8 cellular contexts compared by ENCODE assay signal in the genomic region with DNA sequence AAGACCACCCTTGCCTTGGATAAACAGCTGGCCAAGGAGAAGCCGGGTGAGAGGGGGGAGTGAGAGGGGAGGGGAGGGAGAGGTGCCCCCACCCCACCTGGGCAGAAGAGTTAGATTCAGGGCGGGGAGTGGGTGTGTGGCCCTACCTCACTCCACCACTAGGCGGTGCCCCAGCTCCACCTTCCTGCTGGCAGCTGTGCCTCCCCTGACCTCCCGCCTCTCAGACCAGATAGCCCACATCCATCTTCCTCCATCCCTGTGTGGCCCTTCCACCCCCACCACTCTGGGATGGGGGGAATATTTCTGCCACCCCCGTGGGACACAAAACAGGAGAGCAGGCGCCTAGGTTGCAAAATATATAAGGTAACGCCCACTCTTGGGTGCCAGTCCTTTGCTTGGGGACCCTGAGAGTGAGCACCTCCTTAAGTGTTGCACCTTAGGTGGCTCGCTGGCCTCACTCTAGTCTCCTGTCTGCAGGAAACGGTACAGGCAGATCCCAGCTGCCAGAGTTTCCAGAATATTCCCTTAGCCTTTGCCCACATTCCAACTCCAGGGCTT. TPM values are rescaled to one million over a fixed set of nuclear protein-coding genes. Genes with fewer than 3 reads are reported as not detected.
DNase-seq lines count a peak whose midpoint lies in the region; ATAC-seq and TF ChIP-seq lines count a peak whose summit lies in the region.

No MANE protein-coding gene starts in this region.

- H3K4me2 ChIP-seq in H9 (ENCODE audit: insufficient read depth, insufficient read length, low read length), result no peak overlapping the region

- H3K36me3 Mint-ChIP-seq in H9 (ENCODE audit: insufficient read depth in 1 of 3, low read depth in 3 of 3), result peaks cover 11 to 48% (median 39%) of the 10 kb centered on the region in 3 experiments; a peak in 6 of 7 replicates
- H3K36me3 Mint-ChIP-seq in activated naive CD8-positive, alpha-beta T cell treated with anti-CD3 and anti-CD28 coated beads, Interleukin-2, amount 10 ng/mL, durations not matched to agents 7 days and 5 days, result peaks cover 2% of the 10 kb centered on the region

- H2BK120ac ChIP-seq in H9 (ENCODE audit: low read depth, low read length, poor library complexity, severe bottlenecking), result no peak overlapping the region

- no peak overlapping the region for H4K5ac ChIP-seq in H9 (ENCODE audit: insufficient read length, low read depth, low read length)

- H2AK5ac ChIP-seq in H9 (ENCODE audit: insufficient read length, low read length), result no peak overlapping the region

- no peaks in the 10 kb centered on the region for H3K27me3 Mint-ChIP-seq in H9 (ENCODE audit: low read depth)
- no peaks in the 10 kb centered on the region for H3K27me3 Mint-ChIP-seq in activated naive CD8-positive, alpha-beta T cell treated with anti-CD3 and anti-CD28 coated beads, Interleukin-2, amount 10 ng/mL, durations not matched to agents 7 days and 5 days

- H3K56ac ChIP-seq in H9 (ENCODE audit: insufficient read length, low read depth, low read length), result no peak overlapping the region

- no peaks in the 10 kb centered on the region for H3K23me2 ChIP-seq in H9 (ENCODE audit: insufficient read length, low read depth, low read length, poor library complexity, severe bottlenecking)

- no peak for ATAC-seq in activated naive CD8-positive, alpha-beta T cell treated with anti-CD3 and anti-CD28 coated beads, Interleukin-2, amount 10 ng/mL, durations not matched to agents 7 days and 5 days (ENCODE audit: low read depth)
- ATAC-seq in right cardiac atrium (peak; percentile 20 to 38), HG03139 (IDR thresholded peaks at IDR 0.05; ENCODE audit: unreplicated experiment) (no peak), omental fat pad (ENCODE audit: low FRiP score) (no peak)

- H3K4me3 ChIP-seq in BJ (ENCODE audit: low read depth, low read length), result no peak overlapping the region
- H3K4me3 ChIP-seq in SJSA1, result no peak overlapping the region
- H3K4me3 ChIP-seq in right cardiac atrium (ENCODE audit: low read length), result no peak overlapping the region

- CTCF ChIA-PET in BJ (lab: Yijun Ruan, JAX), result interaction anchor here (0.6 to 19.3 kb wide), 23 partner anchors 8 to 351 kb away, joined by 3 to 428 read pairs (median 6); partner anchors contain the start of genes DHX34, EHD2 and NAPA

- no CpG with 5 or more reads among the region's 9 CpGs for WGBS in H9 (ENCODE audit: extremely low coverage, insufficient read length, low lambda C conversion rate)
- WGBS in right cardiac atrium, result 66% methylated on average over 9 of the region's 9 CpGs

- H4K20me1 ChIP-seq in H9 (ENCODE audit: control insufficient read depth, insufficient read depth, insufficient read length), result no peaks in the 10 kb centered on the region

- H4K8ac ChIP-seq in H9 (replicated peaks; ENCODE audit: insufficient read length, low read depth, low read length), result no peak overlapping the region

- H3K23ac ChIP-seq in H9 (ENCODE audit: insufficient read length, low read depth, low read length), result no peak overlapping the region

- TF ChIP-seq CTCF in BJ (IDR thresholded peaks at IDR 0.05; ENCODE audit: insufficient read depth, low read depth, low read length) (peak; percentile 82), H9 (conservative IDR thresholded peaks at IDR 0.05) (peak; percentile 93), omental fat pad (IDR thresholded peaks at IDR 0.05) (peak in 1 of 3 donors; percentile 49)

- no peak overlapping the region for H3K9ac ChIP-seq in H9 (ENCODE audit: extremely low read depth, insufficient read length, low read length)

- no peaks in the 10 kb centered on the region for H3K79me2 ChIP-seq in H9 (ENCODE audit: insufficient read depth, low read length)

- H2BK20ac ChIP-seq in H9 (ENCODE audit: low read depth, low read length, poor library complexity, severe bottlenecking), result no peak overlapping the region

- no peaks in the 10 kb centered on the region for H3K9me3 ChIP-seq in H9 (ENCODE audit: control insufficient read depth, low read depth, low read length)
- H3K9me3 ChIP-seq in SJSA1 (replicated peaks), result no peaks in the 10 kb centered on the region
- no peaks in the 10 kb centered on the region for H3K9me3 ChIP-seq in right cardiac atrium (ENCODE audit: control insufficient read depth, low read length)

- no peaks in the 10 kb centered on the region for H3K4me1 ChIP-seq in H9 (ENCODE audit: insufficient read depth, low read length)
- H3K4me1 ChIP-seq in SJSA1 (replicated peaks), result peaks cover 26% of the 10 kb centered on the region
- H3K4me1 ChIP-seq in right cardiac atrium (ENCODE audit: control insufficient read depth, insufficient read depth, low read length), result no peaks in the 10 kb centered on the region

- H3K4ac ChIP-seq in H9 (ENCODE audit: low read depth, low read length), result no peak overlapping the region

- no peak overlapping the region for H2BK12ac ChIP-seq in H9 (ENCODE audit: insufficient read length, low read depth, low read length)

- no peaks in the 10 kb centered on the region; a peak in 1 of 5 replicates for H3K9me3 Mint-ChIP-seq in H9
- no peaks in the 10 kb centered on the region for H3K9me3 Mint-ChIP-seq in activated naive CD8-positive, alpha-beta T cell treated with anti-CD3 and anti-CD28 coated beads, Interleukin-2, amount 10 ng/mL, durations not matched to agents 7 days and 5 days

- no peak overlapping the region for H2AFZ ChIP-seq in H9 (ENCODE audit: low read length)

- H3K36me3 ChIP-seq in BJ (ENCODE audit: control insufficient read depth, insufficient read depth, low read length) (peaks cover 26% of the 10 kb centered on the region), SJSA1 (peaks cover 62% of the 10 kb centered on the region)

- H3K27ac Mint-ChIP-seq in H9, result no peak overlapping the region; a peak in 1 of 7 replicates
- H3K27ac Mint-ChIP-seq in activated naive CD8-positive, alpha-beta T cell treated with anti-CD3 and anti-CD28 coated beads, Interleukin-2, amount 10 ng/mL, durations not matched to agents 7 days and 5 days, result no peak overlapping the region

- H3K27ac ChIP-seq in H9 (ENCODE audit: insufficient read length, low read depth, low read length), result no peak overlapping the region
- H3K27ac ChIP-seq in SJSA1, result no peak overlapping the region
- H3K27ac ChIP-seq in right cardiac atrium (ENCODE audit: low read length), result no peak overlapping the region

- H3K27me3 ChIP-seq in BJ (ENCODE audit: control insufficient read depth, insufficient read depth, low read length) (no peaks in the 10 kb centered on the region), H9 (ENCODE audit: insufficient read depth, low read length) (no peaks in the 10 kb centered on the region), SJSA1 (replicated peaks) (no peaks in the 10 kb centered on the region), right cardiac atrium (ENCODE audit: control insufficient read depth, insufficient read depth) (no peaks in the 10 kb centered on the region)

- no peak overlapping the region for H4K91ac ChIP-seq in H9 (ENCODE audit: insufficient read length, low read depth, low read length)

- POLR2A ChIA-PET in BJ (lab: Charles Lee), result no interaction called here
- POLR2A ChIA-PET in activated naive CD8-positive, alpha-beta T cell treated with anti-CD3 and anti-CD28 coated beads, Interleukin-2, amount 10 ng/mL, durations not matched to agents 7 days and 5 days (lab: Charles Lee), result interaction anchor here (1.3 kb wide), 1 partner anchor 255 kb away, joined by 3 read pairs; no protein-coding TSS in a partner anchor

- intact Hi-C loops in right cardiac atrium (cut with DNase I), result loop anchor here in 3 of 4 donors (2.0 to 10.0 kb wide), 6 partner anchors 85 to 263 kb away; partner anchors contain the start of gene BICRA (in 2 of the 3)

- no peak overlapping the region for H2BK5ac ChIP-seq in H9 (ENCODE audit: insufficient read length, low read length)

- no peak overlapping the region for H2BK15ac ChIP-seq in H9 (ENCODE audit: low read depth, low read length)

- peaks cover 2 to 13% of the 10 kb centered on the region in 2 experiments; a peak in 3 of 4 replicates for H3K4me1 Mint-ChIP-seq in H9
- peaks cover 4% of the 10 kb centered on the region for H3K4me1 Mint-ChIP-seq in activated naive CD8-positive, alpha-beta T cell treated with anti-CD3 and anti-CD28 coated beads, Interleukin-2, amount 10 ng/mL, durations not matched to agents 7 days and 5 days

- H3K4me3 Mint-ChIP-seq in H9, result no peak overlapping the region
- H3K4me3 Mint-ChIP-seq in activated naive CD8-positive, alpha-beta T cell treated with anti-CD3 and anti-CD28 coated beads, Interleukin-2, amount 10 ng/mL, durations not matched to agents 7 days and 5 days, result no peak overlapping the region

- no peak overlapping the region for H3T11ph ChIP-seq in H9 (ENCODE audit: low read length)

- no peak for DNase-seq in BJ (ENCODE audit: low read depth)
- peak; percentile 82 for DNase-seq in H9
- peak; percentile 48 to 75 for DNase-seq in SJSA1 (ENCODE audit: low read depth in 1 of 2, low spot score in 2 of 2)
- DNase-seq in activated naive CD8-positive, alpha-beta T cell treated with anti-CD3 and anti-CD28 coated beads, Interleukin-2, amount 10 ng/mL, durations not matched to agents 7 days and 5 days, result peak; percentile 63
- peak in 2 of 3 donors; percentile 76 to 78 for DNase-seq in right cardiac atrium
- DNase-seq in stimulated activated CD4-positive, alpha-beta T cell treated with anti-CD3 and anti-CD28 coated beads, Interleukin-2, amount 100 ng/mL, for 48 hours, result peak; percentile 48 to 61
- DNase-seq in omental fat pad (ENCODE audit: low spot score), result no peak

- H3K18ac ChIP-seq in H9 (ENCODE audit: insufficient read length, low read depth, low read length), result no peak overlapping the region

- H3K79me1 ChIP-seq in H9 (ENCODE audit: insufficient read depth, low read depth, low read length, poor library complexity, severe bottlenecking), result no peaks in the 10 kb centered on the region

- no peak overlapping the region for H3K14ac ChIP-seq in H9 (ENCODE audit: insufficient read depth, low read length)

RNA-seq across cellular contexts. Expression of gene EHD2, which starts 13.8 kb away (rescaled TPM):
- polyA plus RNA-seq in BJ (2011; rRNA removed) (69.5 and 132 TPM in 2 replicates), right cardiac atrium (34.8 TPM)
- polyA minus RNA-seq in BJ (2011; rRNA and poly(A)+ RNA removed), result 65.5 and 115 TPM in 2 replicates
- total RNA-seq in H9 (2021) (18.7 and 19.7 TPM in 2 replicates), right cardiac atrium (10 to 100 TPM; 32.8 to 61.9 (median 49.1) TPM), omental fat pad (100 to 1,000 TPM in 3 of 4 donors, 10 to 100 TPM in 1; 93.5 to 184 (median 124) TPM)
- 25.7 and 35.9 TPM in 2 replicates for total RNA-seq in SJSA1 (2014; rRNA removed; shearing (Covaris generic))
- total RNA-seq in activated naive CD8-positive, alpha-beta T cell treated with anti-CD3 and anti-CD28 coated beads, Interleukin-2, amount 10 ng/mL, durations not matched to agents 7 days and 5 days, result under 1 TPM; 0.22 to 0.23 TPM

RNA-seq across cellular contexts. Expression of gene NOP53, which starts 45.9 kb away (rescaled TPM):
- 119 and 135 TPM in 2 replicates for polyA plus RNA-seq in BJ (2011; rRNA removed)
- 33.8 and 63.6 TPM in 2 replicates for polyA minus RNA-seq in BJ (2011; rRNA and poly(A)+ RNA removed)
- 325 and 332 TPM in 2 replicates for total RNA-seq in H9 (2021)
- total RNA-seq in SJSA1 (2014; rRNA removed; shearing (Covaris generic)), result 48.9 and 54.0 TPM in 2 replicates
- 100 to 1,000 TPM; 434 to 469 TPM for total RNA-seq in activated naive CD8-positive, alpha-beta T cell treated with anti-CD3 and anti-CD28 coated beads, Interleukin-2, amount 10 ng/mL, durations not matched to agents 7 days and 5 days
- total RNA-seq in right cardiac atrium, result 100 to 1,000 TPM; 191 to 248 (median 237) TPM
- 322 TPM for polyA plus RNA-seq in right cardiac atrium
- 100 to 1,000 TPM; 212 to 267 (median 232) TPM for total RNA-seq in omental fat pad

Comparison
In these comparisons a context has a peak if more than half of its experiments do, and no peak if none do; other contexts are left out.
1. DNase-seq: peak in H9 (single experiment), SJSA1 (2 of 2), activated naive CD8-positive, alpha-beta T cell treated with anti-CD3 and anti-CD28 coated beads, Interleukin-2, amount 10 ng/mL, durations not matched to agents 7 days and 5 days (single experiment), right cardiac atrium (2 of 3) and stimulated activated CD4-positive, alpha-beta T cell treated with anti-CD3 and anti-CD28 coated beads, Interleukin-2, amount 100 ng/mL, for 48 hours (2 of 2); none in BJ (single experiment) and omental fat pad (single experiment).
2. ATAC-seq: peak in right cardiac atrium (2 of 2); none in activated naive CD8-positive, alpha-beta T cell treated with anti-CD3 and anti-CD28 coated beads, Interleukin-2, amount 10 ng/mL, durations not matched to agents 7 days and 5 days (single experiment), HG03139 (single experiment) and omental fat pad (single experiment).
3. RNA of gene EHD2, which starts 13.8 kb away (total RNA-seq): 93.5 to 184 TPM in omental fat pad, 32.8 to 61.9 TPM in right cardiac atrium, 25.7 to 35.9 TPM in SJSA1 and 18.7 to 19.7 TPM in H9; 0.22 to 0.23 TPM in activated naive CD8-positive, alpha-beta T cell treated with anti-CD3 and anti-CD28 coated beads, Interleukin-2, amount 10 ng/mL, durations not matched to agents 7 days and 5 days; every median in the first group is over 10 times any median in the second.